30 cellular contexts compared by ENCODE assay signal in the genomic region with DNA sequence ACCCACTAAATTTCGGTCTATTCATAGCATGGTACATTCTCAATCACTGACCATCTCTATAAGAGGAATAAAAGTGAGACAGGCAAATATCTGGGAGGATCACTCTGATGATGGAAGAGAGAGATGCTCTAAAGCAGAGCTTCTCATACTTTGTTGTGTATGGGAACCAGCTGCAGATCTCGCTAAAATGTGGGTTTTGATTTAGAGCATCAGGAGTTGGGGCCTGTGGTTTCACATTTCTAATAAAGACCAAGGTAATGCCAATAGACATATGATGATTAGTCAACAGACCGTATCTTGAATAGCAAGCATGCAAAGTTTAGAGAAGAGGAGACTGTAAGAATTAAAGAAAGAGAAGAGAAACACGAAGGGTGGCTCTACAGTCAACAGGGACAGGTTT.
"Had no signal": no experiment of that assay in that cellular context is flagged by ENCODE, and none has a peak within 500 bp of the region (broad histone marks: within the 10 kb centered on the region; RNA-seq: fewer than 3 reads in every experiment).

No MANE protein-coding gene starts in this region.

- ATAC-seq: activated naive CD8-positive, alpha-beta T cell treated with anti-CD3 and anti-CD28 coated beads, Interleukin-2, amount 50 U/mL, for 24 hours; activated T-cell treated with anti-CD3 and anti-CD28 coated beads, Interleukin-2, amount 50 U/mL, for 4 hours; activated T-helper 17 cell treated with anti-CD3 and anti-CD28 coated beads, Interleukin-2, amount 50 U/mL, for 72 hours; foreskin keratinocyte; heart left ventricle; left colon; natural killer cell; stimulated activated naive CD8-positive, alpha-beta T cell treated with anti-CD3 and anti-CD28 coated beads, Interleukin-15, Interleukin-2, amounts not matched to agents 100 U/mL and 50 U/mL, for 24 hours had no signal

- H3K9me3 ChIP-seq: esophagus muscularis mucosa, heart left ventricle, right atrium auricular region, spleen, testis, transverse colon had no signal

- H3K4me3 Mint-ChIP-seq: activated CD4-positive, alpha-beta memory T cell treated with anti-CD3 and anti-CD28 coated beads, Interleukin-2, amount 10 ng/mL, durations not matched to agents 7 days and 5 days; activated CD4-positive, alpha-beta T cell treated with anti-CD3 and anti-CD28 coated beads, Interleukin-2, amount 10 ng/mL, durations not matched to agents 7 days and 5 days; activated naive CD4-positive, alpha-beta T cell treated with anti-CD3 and anti-CD28 coated beads, Interleukin-2, amount 50 U/mL, for 24 hours; activated naive CD8-positive, alpha-beta T cell treated with anti-CD3 and anti-CD28 coated beads, Interleukin-2, amount 50 U/mL, for 24 hours; activated T-cell treated with anti-CD3 and anti-CD28 coated beads, Interleukin-2, amount 50 U/mL, for 4 hours; activated T-helper 17 cell treated with anti-CD3 and anti-CD28 coated beads, Interleukin-2, amount 50 U/mL, for 72 hours; central memory CD8-positive, alpha-beta T cell; immature natural killer cell; natural killer cell; neural progenitor cell; T-helper 1 cell treated with Interleukin-12 subunit alpha and Interleukin-12 subunit beta and Interleukin-4 antibody, amounts not matched to agents 30 μg/mL and 1 μg/mL, for 36 hours had no signal

- H3K27ac Mint-ChIP-seq: activated CD4-positive, alpha-beta memory T cell treated with anti-CD3 and anti-CD28 coated beads, Interleukin-2, amount 10 ng/mL, durations not matched to agents 7 days and 5 days; activated CD4-positive, alpha-beta T cell treated with anti-CD3 and anti-CD28 coated beads, Interleukin-2, amount 10 ng/mL, durations not matched to agents 7 days and 5 days; activated naive CD4-positive, alpha-beta T cell treated with anti-CD3 and anti-CD28 coated beads, Interleukin-2, amount 50 U/mL, for 24 hours; activated naive CD8-positive, alpha-beta T cell treated with anti-CD3 and anti-CD28 coated beads, Interleukin-2, amount 50 U/mL, for 24 hours; activated T-helper 17 cell treated with anti-CD3 and anti-CD28 coated beads, Interleukin-2, amount 50 U/mL, for 72 hours; immature natural killer cell; natural killer cell; neural progenitor cell; T-helper 1 cell treated with Interleukin-12 subunit alpha and Interleukin-12 subunit beta and Interleukin-4 antibody, amounts not matched to agents 30 μg/mL and 1 μg/mL, for 36 hours had no signal

- H3K9ac ChIP-seq: neural progenitor cell, parathyroid adenoma had no signal

- H3K27ac ChIP-seq: esophagus muscularis mucosa, foreskin keratinocyte, heart left ventricle, neural progenitor cell, parathyroid adenoma, right atrium auricular region, spleen, testis, transverse colon, WERI-Rb-1 had no signal

- H3K4me1 ChIP-seq: foreskin keratinocyte, neural progenitor cell, parathyroid adenoma, right atrium auricular region, spleen, transverse colon had no signal

- H3K4me1 Mint-ChIP-seq: activated naive CD4-positive, alpha-beta T cell treated with anti-CD3 and anti-CD28 coated beads, Interleukin-2, amount 50 U/mL, for 24 hours; activated naive CD8-positive, alpha-beta T cell treated with anti-CD3 and anti-CD28 coated beads, Interleukin-2, amount 50 U/mL, for 24 hours; activated T-helper 17 cell treated with anti-CD3 and anti-CD28 coated beads, Interleukin-2, amount 50 U/mL, for 72 hours; central memory CD8-positive, alpha-beta T cell; immature natural killer cell; natural killer cell; neural progenitor cell had no signal

- DNase-seq: activated CD4-positive, alpha-beta memory T cell treated with anti-CD3 and anti-CD28 coated beads, Interleukin-2, amount 10 ng/mL, durations not matched to agents 7 days and 5 days; activated CD4-positive, alpha-beta T cell treated with anti-CD3 and anti-CD28 coated beads, Interleukin-2, amount 10 ng/mL, durations not matched to agents 7 days and 5 days; activated CD4-positive, CD25-positive, alpha-beta regulatory T cell treated with anti-CD3 and anti-CD28 coated beads, Interleukin-2, amount 50 U/mL, for 72 hours; activated naive CD8-positive, alpha-beta T cell treated with anti-CD3 and anti-CD28 coated beads, Interleukin-2, amount 50 U/mL, for 24 hours; activated T-cell treated with anti-CD3 and anti-CD28 coated beads, Interleukin-2, amount 50 U/mL, for 4 hours; dermis blood vessel endothelial cell; effector CD4-positive, alpha-beta T cell; foreskin keratinocyte; heart left ventricle; hypothalamus; immature natural killer cell; kidney; left colon; natural killer cell; occipital lobe; spleen; stimulated activated CD4-positive, alpha-beta T cell treated with anti-CD3 and anti-CD28 coated beads, Interleukin-4, amount 100 ng/mL, for 1 hour; stimulated activated naive CD8-positive, alpha-beta T cell treated with anti-CD3 and anti-CD28 coated beads, Interleukin-15, Interleukin-2, amounts not matched to agents 100 U/mL and 50 U/mL, for 24 hours; T1000; testis; transverse colon; WERI-Rb-1 had no signal

- H2AFZ ChIP-seq: neural progenitor cell, parathyroid adenoma had no signal

- H3K36me3 Mint-ChIP-seq: activated naive CD4-positive, alpha-beta T cell treated with anti-CD3 and anti-CD28 coated beads, Interleukin-2, amount 50 U/mL, for 24 hours; immature natural killer cell; natural killer cell had no signal

- H3K9me3 Mint-ChIP-seq: activated CD4-positive, alpha-beta memory T cell treated with anti-CD3 and anti-CD28 coated beads, Interleukin-2, amount 10 ng/mL, durations not matched to agents 7 days and 5 days; activated CD4-positive, alpha-beta T cell treated with anti-CD3 and anti-CD28 coated beads, Interleukin-2, amount 10 ng/mL, durations not matched to agents 7 days and 5 days; activated naive CD4-positive, alpha-beta T cell treated with anti-CD3 and anti-CD28 coated beads, Interleukin-2, amount 50 U/mL, for 24 hours; activated naive CD8-positive, alpha-beta T cell treated with anti-CD3 and anti-CD28 coated beads, Interleukin-2, amount 50 U/mL, for 24 hours; activated T-cell treated with anti-CD3 and anti-CD28 coated beads, Interleukin-2, amount 50 U/mL, for 4 hours; activated T-helper 17 cell treated with anti-CD3 and anti-CD28 coated beads, Interleukin-2, amount 50 U/mL, for 72 hours; central memory CD8-positive, alpha-beta T cell; natural killer cell; neural progenitor cell; T-helper 1 cell treated with Interleukin-12 subunit alpha and Interleukin-12 subunit beta and Interleukin-4 antibody, amounts not matched to agents 30 μg/mL and 1 μg/mL, for 36 hours had no signal

- H3K36me3 ChIP-seq: right atrium auricular region, spleen, transverse colon, WERI-Rb-1 had no signal

- H3K4me3 ChIP-seq: esophagus muscularis mucosa, heart left ventricle, neural progenitor cell, right atrium auricular region, spleen, testis, transverse colon had no signal

- H3K79me2 ChIP-seq: parathyroid adenoma had no signal

- H3K27me3 ChIP-seq: esophagus muscularis mucosa, foreskin keratinocyte, neural progenitor cell, right atrium auricular region, spleen, testis, transverse colon had no signal

- H3K4me2 ChIP-seq: neural progenitor cell had no signal

- H3K27me3 Mint-ChIP-seq: activated CD4-positive, alpha-beta memory T cell treated with anti-CD3 and anti-CD28 coated beads, Interleukin-2, amount 10 ng/mL, durations not matched to agents 7 days and 5 days; activated CD4-positive, alpha-beta T cell treated with anti-CD3 and anti-CD28 coated beads, Interleukin-2, amount 10 ng/mL, durations not matched to agents 7 days and 5 days; activated naive CD4-positive, alpha-beta T cell treated with anti-CD3 and anti-CD28 coated beads, Interleukin-2, amount 50 U/mL, for 24 hours; activated naive CD8-positive, alpha-beta T cell treated with anti-CD3 and anti-CD28 coated beads, Interleukin-2, amount 50 U/mL, for 24 hours; activated T-helper 17 cell treated with anti-CD3 and anti-CD28 coated beads, Interleukin-2, amount 50 U/mL, for 72 hours; central memory CD8-positive, alpha-beta T cell had no signal
